12 cellular contexts compared by ENCODE assay signal in the genomic region with DNA sequence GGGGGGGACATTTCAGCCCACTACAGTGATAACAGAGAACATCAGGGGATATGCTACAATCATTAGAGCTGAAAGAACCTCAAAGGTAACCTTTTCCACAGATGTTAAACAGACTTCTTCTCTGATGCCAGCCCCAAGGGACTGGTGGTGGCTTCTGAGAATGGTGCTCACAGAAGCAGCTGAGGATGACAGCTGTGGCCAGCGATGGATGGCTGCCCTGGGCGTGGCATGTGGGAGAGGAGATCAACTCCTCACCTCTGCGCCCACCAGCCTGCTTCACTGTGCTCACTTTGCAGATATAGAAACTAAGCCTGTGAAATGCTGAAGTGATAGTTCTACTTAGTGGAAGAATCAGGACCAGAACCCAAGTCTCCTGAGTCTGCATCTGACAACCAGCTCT. TPM values are rescaled to one million over a fixed set of nuclear protein-coding genes. Genes with fewer than 3 reads are reported as not detected.
DNase-seq lines count a peak whose midpoint lies in the region; ATAC-seq and TF ChIP-seq lines count a peak whose summit lies in the region.
"Had no signal": no experiment of that assay in that cellular context is flagged by ENCODE, and none has a peak within 500 bp of the region (broad histone marks: within the 10 kb centered on the region; RNA-seq: fewer than 3 reads in every experiment).

No MANE protein-coding gene starts in this region.

- intact Hi-C loops in spleen (cut with DNase I; ENCODE audit: low total_unique reads), result no loop called here

- H3K9me3 ChIP-seq in spleen (peaks cover 0 to 15% (median 11%) of the 10 kb centered on the region in 8 donors), WERI-Rb-1 (ENCODE audit: severe bottlenecking) (no peaks in the 10 kb centered on the region)

- TF ChIP-seq POLR2A in spleen (IDR thresholded peaks at IDR 0.05), result no peak

- H3K4me3 ChIP-seq in spleen, result no peak overlapping the region
- no peak overlapping the region for H3K4me3 ChIP-seq in WERI-Rb-1 (ENCODE audit: low read depth, low read length)

- ATAC-seq in HG02623 (IDR thresholded peaks at IDR 0.05; ENCODE audit: unreplicated experiment), result peak; percentile 77

- peaks cover 0 to 9% (median 0%) of the 10 kb centered on the region in 6 donors for H3K36me3 ChIP-seq in spleen
- no peaks in the 10 kb centered on the region for H3K36me3 ChIP-seq in WERI-Rb-1

- no peaks in the 10 kb centered on the region for H3K27me3 Mint-ChIP-seq in IgD-negative memory B cell
- H3K27me3 Mint-ChIP-seq: dendritic cell treated with granulocyte-macrophage colony-stimulating factor and Interleukin-4, amounts not matched to agents 40 ng/mL and 50 ng/mL, for 4 days; type B pancreatic cell had no signal

- DNase-seq in NCI-H187 (lab: John Stamatoyannopoulos, UW) (peak; percentile 10 to 31), NCI-H187 treated with DMSO at 0.1 percent for 48 hours (lab: John Stamatoyannopoulos, UW) (no peak), spleen (peak; percentile 94), T-helper 9 cell (no peak), WERI-Rb-1 (no peak)
- no peak for DNase-seq in activated CD4-positive, alpha-beta T cell treated with anti-CD3 and anti-CD28 coated beads for 1 hour
- DNase-seq: activated CD4-positive, CD25-positive, alpha-beta regulatory T cell; NCI-H226 had no signal

- H3K36me3 Mint-ChIP-seq in IgD-negative memory B cell, result peaks cover 9% of the 10 kb centered on the region

- H3K9me3 Mint-ChIP-seq in IgD-negative memory B cell, result peaks cover 0 to 5% (median 5%) of the 10 kb centered on the region in 3 donors

- H3K27me3 ChIP-seq in spleen (replicated peaks in 1 of 7) (no peaks in the 10 kb centered on the region), WERI-Rb-1 (ENCODE audit: insufficient read depth, low read depth, severe bottlenecking) (no peaks in the 10 kb centered on the region)

- 73 to 94% (median 81%) methylated on average over 3 of the region's 3 CpGs; no CpG with 5 or more reads in 1 of the 5 donors for WGBS in spleen, 5 donors

- peak overlapping the region; percentile 23 to 89 (median 55) for H3K27ac Mint-ChIP-seq in IgD-negative memory B cell
- H3K27ac Mint-ChIP-seq: dendritic cell treated with granulocyte-macrophage colony-stimulating factor and Interleukin-4, amounts not matched to agents 40 ng/mL and 50 ng/mL, for 4 days; type B pancreatic cell had no signal

- peak overlapping the region in 4 of 8 donors; percentile 8 to 57 (median 34) for H3K27ac ChIP-seq in spleen
- H3K27ac ChIP-seq in WERI-Rb-1, result no peak overlapping the region

- peak in 2 of 11 experiments; percentile 6 to 27 for TF ChIP-seq CTCF in spleen (IDR thresholded peaks at IDR 0.05 in 8 of 11, conservative IDR thresholded peaks at IDR 0.05 in 3 of 11)
- no peak for TF ChIP-seq CTCF in WERI-Rb-1 (IDR thresholded peaks at IDR 0.05; ENCODE audit: low read depth, low read length)

- peaks cover 13 to 73% (median 38%) of the 10 kb centered on the region in 6 donors for H3K4me1 ChIP-seq in spleen

- peaks cover 46 to 55% (median 47%) of the 10 kb centered on the region in 3 donors for H3K4me1 Mint-ChIP-seq in IgD-negative memory B cell

- peak overlapping the region in 3 of 4 donors; percentile 11 to 76 (median 75) for H3K4me3 Mint-ChIP-seq in IgD-negative memory B cell
- H3K4me3 Mint-ChIP-seq: dendritic cell treated with granulocyte-macrophage colony-stimulating factor and Interleukin-4, amounts not matched to agents 40 ng/mL and 50 ng/mL, for 4 days; type B pancreatic cell had no signal

RNA-seq across cellular contexts. Expression of a gene that starts 33.0 kb away (rescaled TPM):
- polyA plus RNA-seq in IgD-negative memory B cell, result 62.5 TPM
- total RNA-seq in spleen, result 100 to 1,000 TPM in 5 of 7 donors, 10 to 100 TPM in 2; 76.4 to 121 (median 105) TPM
- 10 to 100 TPM in 1 of 3 donors, 1 to 10 TPM in 2; 9.2 to 12.7 (median 9.3) TPM for polyA plus RNA-seq in spleen

Comparison
In these comparisons a context has a peak if more than half of its experiments do, and no peak if none do; other contexts are left out.
1. DNase-seq: peak in NCI-H187 (2 of 2) and spleen (single experiment); none in NCI-H187 treated with DMSO at 0.1 percent for 48 hours (single experiment), activated CD4-positive, alpha-beta T cell treated with anti-CD3 and anti-CD28 coated beads for 1 hour (single experiment), T-helper 9 cell (single experiment) and WERI-Rb-1 (single experiment).